In the genomic region with DNA sequence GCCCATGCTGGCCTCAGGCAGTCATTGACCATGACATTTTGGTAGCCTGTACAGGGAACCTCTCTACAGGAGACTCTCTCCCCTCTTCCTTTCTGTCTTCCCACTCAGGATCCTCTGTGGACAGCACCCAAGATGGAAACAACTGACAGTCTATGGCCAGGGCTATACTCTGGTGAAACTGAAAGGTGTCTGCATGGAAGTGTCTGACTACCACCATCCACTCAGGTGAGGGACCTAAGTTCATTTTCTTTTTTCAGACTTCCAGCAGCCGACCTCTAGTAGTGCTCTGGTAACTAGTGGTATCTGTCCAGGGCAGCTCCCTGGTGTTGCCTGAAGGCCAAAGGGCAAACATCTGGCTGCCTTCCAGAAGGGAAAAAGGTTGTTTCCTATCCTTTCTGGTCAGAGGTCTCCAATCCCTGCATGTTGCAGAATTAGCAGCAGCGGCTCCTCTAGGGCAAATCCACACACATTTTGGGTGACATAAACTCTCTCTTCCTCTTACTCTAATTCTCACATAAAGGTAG, we compare ENCODE assay signal across 23 cellular contexts.
"Had no signal": no experiment of that assay in that cellular context is flagged by ENCODE, and none has a peak within 500 bp of the region (broad histone marks: within the 10 kb centered on the region; RNA-seq: fewer than 3 reads in every experiment).

No MANE protein-coding gene starts in this region.

- H3K4me3 ChIP-seq: cardiac muscle cell, Peyer's patch, SJSA1 had no signal

- H3K36me3 ChIP-seq: cardiac muscle cell, Peyer's patch, SJSA1 had no signal

- H3K4me3 Mint-ChIP-seq: activated CD8-positive, alpha-beta T cell treated with anti-CD3 and anti-CD28 coated beads, Interleukin-2, amount 10 ng/mL, durations not matched to agents 7 days and 5 days; activated naive CD4-positive, alpha-beta T cell treated with anti-CD3 and anti-CD28 coated beads, Interleukin-2, amount 50 U/mL, for 24 hours; brain; T-helper 1 cell treated with Interleukin-12 subunit alpha and Interleukin-12 subunit beta and Interleukin-4 antibody, amounts not matched to agents 30 μg/mL and 1 μg/mL, for 36 hours had no signal

- H3K9me3 Mint-ChIP-seq: activated naive CD4-positive, alpha-beta T cell treated with anti-CD3 and anti-CD28 coated beads, Interleukin-2, amount 50 U/mL, for 24 hours; T-helper 1 cell treated with Interleukin-12 subunit alpha and Interleukin-12 subunit beta and Interleukin-4 antibody, amounts not matched to agents 30 μg/mL and 1 μg/mL, for 36 hours had no signal

- H3K27me3 ChIP-seq: cardiac muscle cell, Peyer's patch, SJSA1 had no signal

- H3K36me3 Mint-ChIP-seq: activated naive CD4-positive, alpha-beta T cell treated with anti-CD3 and anti-CD28 coated beads, Interleukin-2, amount 50 U/mL, for 24 hours; brain had no signal

- H3K27ac ChIP-seq: cardiac muscle cell, Peyer's patch, RWPE1, SJSA1 had no signal

- DNase-seq: activated CD4-positive, alpha-beta T cell treated with anti-CD3 and anti-CD28 coated beads for 4 hours; activated CD4-positive, alpha-beta T cell treated with anti-CD3 and anti-CD28 coated beads, Interleukin-2, amount 50 U/mL, for 4 hours; activated CD8-positive, alpha-beta memory T cell treated with anti-CD3 and anti-CD28 coated beads, Interleukin-2, amount 50 U/mL, for 48 hours; activated CD8-positive, alpha-beta T cell treated with anti-CD3 and anti-CD28 coated beads, Interleukin-2, amount 10 ng/mL, durations not matched to agents 7 days and 5 days; activated T-cell treated with anti-CD3 and anti-CD28 coated beads, Interleukin-2, amount 50 U/mL, for 1 hour; Kasumi-1; KBM-7; NCI-H1092; NCI-H1930; NCI-H2171; NCI-H226; NCI-H526; NCI-H82; Peyer's patch; SHP77 had no signal

- ATAC-seq: activated CD4-positive, CD25-positive, alpha-beta regulatory T cell treated with anti-CD3 and anti-CD28 coated beads, Interleukin-2, amount 50 U/mL, for 24 hours; activated CD8-positive, alpha-beta T cell treated with anti-CD3 and anti-CD28 coated beads, Interleukin-2, amount 10 ng/mL, durations not matched to agents 7 days and 5 days; SK-N-SH treated with all-trans-retinoic acid at 6 μM for 48 hours had no signal

- H3K9me3 ChIP-seq: Peyer's patch, SJSA1 had no signal

- H3K4me1 Mint-ChIP-seq: activated naive CD4-positive, alpha-beta T cell treated with anti-CD3 and anti-CD28 coated beads, Interleukin-2, amount 50 U/mL, for 24 hours; brain had no signal

- H3K4me1 ChIP-seq: Peyer's patch, SJSA1 had no signal

- H3K27me3 Mint-ChIP-seq: activated naive CD4-positive, alpha-beta T cell treated with anti-CD3 and anti-CD28 coated beads, Interleukin-2, amount 50 U/mL, for 24 hours had no signal

- H3K27ac Mint-ChIP-seq: activated CD8-positive, alpha-beta T cell treated with anti-CD3 and anti-CD28 coated beads, Interleukin-2, amount 10 ng/mL, durations not matched to agents 7 days and 5 days; activated naive CD4-positive, alpha-beta T cell treated with anti-CD3 and anti-CD28 coated beads, Interleukin-2, amount 50 U/mL, for 24 hours; brain; T-helper 1 cell treated with Interleukin-12 subunit alpha and Interleukin-12 subunit beta and Interleukin-4 antibody, amounts not matched to agents 30 μg/mL and 1 μg/mL, for 36 hours had no signal
